ENCODE assay signal across 20 cellular contexts in genomic region chr17:20702692-20703091, GRCh38.
DNase-seq lines count a peak whose midpoint lies in the region; ATAC-seq, FAIRE-seq and TF ChIP-seq lines count a peak whose summit lies in the region.
"Had no signal": no experiment of that assay in that cellular context is flagged by ENCODE, and none has a peak within 500 bp of the region (broad histone marks: within the 10 kb centered on the region; RNA-seq: fewer than 3 reads in every experiment).

No MANE protein-coding gene starts in this region.

- no peaks in the 10 kb centered on the region for H3K36me3 ChIP-seq in HEK293 (ENCODE audit: control insufficient read depth in 2 of 2, insufficient read depth in 1 of 2, low read length in 2 of 2)

- intact Hi-C loops in natural killer cell (cut with micrococcal nuclease) (loop anchor here (5.0 kb wide), 2 partner anchors 55 to 95 kb away; no protein-coding TSS in a partner anchor), CD14-positive monocyte (cut with micrococcal nuclease) (no loop called here)

- peaks cover 0 to 1% of the 10 kb centered on the region in 2 donors for H3K9me3 Mint-ChIP-seq in effector memory CD8-positive, alpha-beta T cell
- H3K9me3 Mint-ChIP-seq in natural killer cell, result no peaks in the 10 kb centered on the region
- H3K9me3 Mint-ChIP-seq in CD14-positive monocyte, result peaks cover 0 to 5% (median 2%) of the 10 kb centered on the region in 7 donors
- H3K9me3 Mint-ChIP-seq: CD8-positive, alpha-beta T cell had no signal

- CTCF ChIA-PET in HEK293 (lab: Yijun Ruan, JAX), result no interaction called here

- no peaks in the 10 kb centered on the region for H3K9me3 ChIP-seq in HEK293 (ENCODE audit: control insufficient read depth, insufficient read depth, low read depth, low read length)
- H3K9me3 ChIP-seq: Caco-2 had no signal

- FAIRE-seq in HTR-8/SVneo (lab: Jason Lieb, UNC), result no peak
- FAIRE-seq: G401.6, GM12892, H1 had no signal

- ATAC-seq in effector memory CD8-positive, alpha-beta T cell (replicated peaks), result peak; percentile 60
- ATAC-seq in natural killer cell, result peak; percentile 43 to 73 (median 65)
- ATAC-seq in HG02642 (IDR thresholded peaks at IDR 0.05; ENCODE audit: poor library complexity, unreplicated experiment), result no peak
- ATAC-seq in GM19452 (IDR thresholded peaks at IDR 0.05; ENCODE audit: unreplicated experiment), result no peak
- ATAC-seq: CD8-positive, alpha-beta T cell had no signal

- H3K4me3 Mint-ChIP-seq in effector memory CD8-positive, alpha-beta T cell, result no peak overlapping the region
- H3K4me3 Mint-ChIP-seq in natural killer cell, result peak overlapping the region; percentile 83
- H3K4me3 Mint-ChIP-seq in CD14-positive monocyte, result no peak overlapping the region
- H3K4me3 Mint-ChIP-seq: CD4-positive, CD25-positive, alpha-beta regulatory T cell; CD8-positive, alpha-beta T cell had no signal

- H3K27me3 Mint-ChIP-seq in effector memory CD8-positive, alpha-beta T cell, result peaks cover 0 to 11% of the 10 kb centered on the region in 2 donors
- H3K27me3 Mint-ChIP-seq in natural killer cell (ENCODE audit: low read depth in 2 of 2), result no peaks in the 10 kb centered on the region
- H3K27me3 Mint-ChIP-seq in CD14-positive monocyte (ENCODE audit: low read depth in 3 of 3), result peaks cover 0 to 6% (median 3%) of the 10 kb centered on the region in 3 donors

- H3K27ac ChIP-seq in HEK293 (ENCODE audit: extremely low read depth, low read depth, low read length), result no peak overlapping the region
- H3K27ac ChIP-seq: GM23248 had no signal

- no peak for TF ChIP-seq CTCF in HEK293 (tag by site-specific recombination; IDR thresholded peaks at IDR 0.05)
- TF ChIP-seq CTCF in NB4 (IDR thresholded peaks at IDR 0.05; ENCODE audit: low read depth, low read length), result no peak
- TF ChIP-seq CTCF in natural killer cell (IDR thresholded peaks at IDR 0.05), result no peak
- TF ChIP-seq CTCF in CD14-positive monocyte (IDR thresholded peaks at IDR 0.05), result no peak

- POLR2A ChIA-PET in HEK293 (lab: Yijun Ruan, JAX), result no interaction called here

- peak overlapping the region in 1 of 2 donors; percentile 22 for H3K27ac Mint-ChIP-seq in effector memory CD8-positive, alpha-beta T cell
- H3K27ac Mint-ChIP-seq in natural killer cell (peak overlapping the region; percentile 93 to 98), CD14-positive monocyte (peak overlapping the region in 1 of 7 donors; percentile 68)
- H3K27ac Mint-ChIP-seq: CD4-positive, CD25-positive, alpha-beta regulatory T cell; CD8-positive, alpha-beta T cell had no signal

- H3K4me1 Mint-ChIP-seq in effector memory CD8-positive, alpha-beta T cell (ENCODE audit: low read depth in 2 of 2), result peaks cover 11 to 19% of the 10 kb centered on the region in 2 donors
- peaks cover 71 to 73% of the 10 kb centered on the region in 2 donors for H3K4me1 Mint-ChIP-seq in natural killer cell
- H3K4me1 Mint-ChIP-seq in CD14-positive monocyte, result peaks cover 27% of the 10 kb centered on the region

- peaks cover 5% of the 10 kb centered on the region; the same call in 1 of the 2 replicates for H3K4me1 ChIP-seq in HEK293 (ENCODE audit: control insufficient read depth, insufficient read depth, low read length)
- H3K4me1 ChIP-seq: Caco-2 had no signal

- DNase-seq in NB4 (ENCODE audit: low read depth) (peak; percentile 36), natural killer cell (peak; percentile 52), CD14-positive monocyte (ENCODE audit: low spot score) (no peak), HTR-8/SVneo (ENCODE audit: insufficient read length, low spot score) (no peak)
- DNase-seq in effector memory CD8-positive, alpha-beta T cell, result peak in 2 of 3 experiments; percentile 1 to 2
- DNase-seq: C1 segment of cervical spinal cord; Caco-2; CD4-positive, CD25-positive, alpha-beta regulatory T cell; CD8-positive, alpha-beta T cell; DMS153; DND-41; GM23248; H7; HCEC 1CT had no signal

- H3K4me3 ChIP-seq in HEK293 (ENCODE audit: low read depth, low read length), result no peak overlapping the region
- H3K4me3 ChIP-seq in NB4 (ENCODE audit: low read depth, low read length), result no peak overlapping the region
- H3K4me3 ChIP-seq: GM23248 had no signal

- no peak for TF ChIP-seq POLR2A in NB4 (IDR thresholded peaks at IDR 0.05; ENCODE audit: extremely low read depth, insufficient read length)

- peaks cover 6% of the 10 kb centered on the region for H3K36me3 Mint-ChIP-seq in effector memory CD8-positive, alpha-beta T cell (ENCODE audit: insufficient read depth)
- H3K36me3 Mint-ChIP-seq in natural killer cell (no peaks in the 10 kb centered on the region), CD14-positive monocyte (no peaks in the 10 kb centered on the region)
- H3K36me3 Mint-ChIP-seq: CD4-positive, CD25-positive, alpha-beta regulatory T cell; CD8-positive, alpha-beta T cell had no signal

TF ChIP-seq in HEK293, 187 proteins besides CTCF, POLR2A, EP300 and RAD21:
- TF ChIP-seq EGR2 (tag by site-specific recombination; IDR thresholded peaks at IDR 0.05; ENCODE audit: low read depth) (peak; percentile 30; the same call in 1 of the 2 replicates), ZNF600 (tag by site-specific recombination; IDR thresholded peaks at IDR 0.05) (no peak), ZNF529 (tag by site-specific recombination; IDR thresholded peaks at IDR 0.05; ENCODE audit: insufficient replicate concordance) (no peak)

Comparison
In these comparisons a context has a peak if more than half of its experiments do, and no peak if none do; other contexts are left out.
1. DNase-seq: peak in NB4 (single experiment), effector memory CD8-positive, alpha-beta T cell (2 of 3) and natural killer cell (single experiment); none in CD14-positive monocyte (single experiment) and HTR-8/SVneo (single experiment).
2. ATAC-seq: peak in effector memory CD8-positive, alpha-beta T cell (single experiment) and natural killer cell (3 of 3); none in HG02642 (single experiment) and GM19452 (single experiment).